ENCODE assay signal across 8 cellular contexts in the genomic region with DNA sequence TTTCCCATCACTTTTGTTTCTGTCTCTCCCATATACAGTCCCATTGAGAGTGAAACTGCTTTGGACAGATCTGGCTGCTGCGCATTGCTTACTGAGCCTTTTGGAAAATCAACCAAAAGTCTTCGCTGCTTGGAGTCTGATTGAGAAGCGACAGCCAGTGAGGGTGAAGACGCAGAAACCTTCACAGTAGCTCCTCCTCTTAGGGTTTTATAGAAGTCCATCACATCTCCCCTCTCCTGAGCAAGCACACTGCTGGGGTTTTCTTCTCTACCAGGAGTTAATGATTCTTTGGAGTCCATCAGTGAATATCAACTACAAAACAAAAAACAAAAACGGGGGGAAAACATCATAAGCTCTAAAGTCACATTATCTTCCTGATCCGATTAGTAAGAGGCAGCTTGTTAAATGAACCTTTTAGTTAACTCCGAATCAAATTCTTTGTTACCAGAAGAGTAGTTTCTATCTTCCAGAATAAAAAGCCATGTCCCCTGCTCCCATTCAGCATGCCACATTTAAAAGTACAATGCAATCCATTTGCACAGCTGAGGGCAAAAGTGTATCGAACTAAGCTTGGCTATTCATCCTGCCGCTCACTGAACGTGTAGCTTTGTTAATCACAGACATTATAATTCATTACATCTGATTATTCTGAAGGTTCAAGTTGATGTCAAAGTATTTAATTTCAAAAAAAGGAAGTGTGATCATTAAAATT. TPM values are rescaled to one million over a fixed set of nuclear protein-coding genes. Genes with fewer than 3 reads are reported as not detected.
DNase-seq lines count a peak whose midpoint lies in the region; ATAC-seq and TF ChIP-seq lines count a peak whose summit lies in the region.

No MANE protein-coding gene starts in this region.

- H3K9me3 Mint-ChIP-seq in activated CD4-positive, alpha-beta T cell treated with anti-CD3 and anti-CD28 coated beads, Interleukin-2, amount 10 ng/mL, durations not matched to agents 24 days and 14 days = no peaks in the 10 kb centered on the region
- H3K9me3 Mint-ChIP-seq in activated B cell treated with CpG ODN at 0.5 μM for 24 hours (no peaks in the 10 kb centered on the region), immature natural killer cell (no peaks in the 10 kb centered on the region)

- CTCF ChIA-PET in activated B cell treated with CpG ODN at 0.5 μM for 24 hours (lab: Charles Lee) = interaction anchor here (0.6 to 1.0 kb wide), 3 partner anchors 138 to 425 kb away, joined by 3 read pairs; no protein-coding TSS in a partner anchor

- H3K27me3 Mint-ChIP-seq in activated CD4-positive, alpha-beta T cell treated with anti-CD3 and anti-CD28 coated beads, Interleukin-2, amount 10 ng/mL, durations not matched to agents 24 days and 14 days = no peaks in the 10 kb centered on the region
- no peaks in the 10 kb centered on the region for H3K27me3 Mint-ChIP-seq in activated B cell treated with CpG ODN at 0.5 μM for 24 hours
- peaks cover 14 to 28% (median 20%) of the 10 kb centered on the region in 3 donors for H3K27me3 Mint-ChIP-seq in immature natural killer cell (ENCODE audit: low read depth in 3 of 3)

- ATAC-seq in activated B cell treated with CpG ODN at 0.5 μM for 24 hours (ENCODE audit: low read depth) = no peak
- ATAC-seq in HG02970 (IDR thresholded peaks at IDR 0.05; ENCODE audit: low FRiP score, unreplicated experiment) = no peak
- ATAC-seq in HG03159 (IDR thresholded peaks at IDR 0.05; ENCODE audit: unreplicated experiment) = no peak

- H3K4me3 ChIP-seq in subcutaneous abdominal adipose tissue (ENCODE audit: low read depth in 1 of 5, low read length in 5 of 5) = peak overlapping the region; percentile 90 to 95 (median 93)

- H3K4me3 Mint-ChIP-seq in activated CD4-positive, alpha-beta T cell treated with anti-CD3 and anti-CD28 coated beads, Interleukin-2, amount 10 ng/mL, durations not matched to agents 24 days and 14 days = peak overlapping the region; percentile 93
- H3K4me3 Mint-ChIP-seq in activated B cell treated with CpG ODN at 0.5 μM for 24 hours (peak overlapping the region; percentile 90), immature natural killer cell (peak overlapping the region; percentile 91 to 95 (median 93))

- no peaks in the 10 kb centered on the region for H3K27me3 ChIP-seq in subcutaneous abdominal adipose tissue (ENCODE audit: control insufficient read depth in 5 of 5, insufficient read depth in 4 of 5, low read length in 5 of 5)

- H3K36me3 ChIP-seq in subcutaneous abdominal adipose tissue (ENCODE audit: control insufficient read depth in 5 of 5, insufficient read depth in 5 of 5, low read length in 5 of 5) = peaks cover 0 to 10% (median 0%) of the 10 kb centered on the region in 5 donors

- H3K9ac ChIP-seq in subcutaneous abdominal adipose tissue (ENCODE audit: low read length in 5 of 5) = peak overlapping the region; percentile 87 to 96 (median 92)

- H3K36me3 Mint-ChIP-seq in activated CD4-positive, alpha-beta T cell treated with anti-CD3 and anti-CD28 coated beads, Interleukin-2, amount 10 ng/mL, durations not matched to agents 24 days and 14 days (ENCODE audit: low read depth) = peaks cover 36% of the 10 kb centered on the region
- H3K36me3 Mint-ChIP-seq in activated B cell treated with CpG ODN at 0.5 μM for 24 hours (ENCODE audit: low read depth) (peaks cover 44% of the 10 kb centered on the region), immature natural killer cell (peaks cover 15 to 24% (median 20%) of the 10 kb centered on the region in 3 donors)

- intact Hi-C loops in activated CD4-positive, alpha-beta T cell treated with anti-CD3 and anti-CD28 coated beads, Interleukin-2, amount 10 ng/mL, durations not matched to agents 24 days and 14 days (cut with micrococcal nuclease) = loop anchor here (5.0 kb wide), 4 partner anchors 88 to 772 kb away; a partner anchor contains a TSS
- intact Hi-C loops in activated B cell treated with CpG ODN at 0.5 μM for 24 hours (cut with micrococcal nuclease) = loop anchor here (1.0 to 5.0 kb wide), 3 partner anchors 308 to 478 kb away; no protein-coding TSS in a partner anchor

- H3K9me3 ChIP-seq in subcutaneous abdominal adipose tissue (ENCODE audit: control insufficient read depth in 5 of 5, low read length in 5 of 5) = no peaks in the 10 kb centered on the region

- H3K27ac ChIP-seq in subcutaneous abdominal adipose tissue (ENCODE audit: low read depth, low read length) = peak overlapping the region; percentile 100

- peaks cover 4 to 58% (median 40%) of the 10 kb centered on the region in 5 donors for H3K4me1 ChIP-seq in subcutaneous abdominal adipose tissue (ENCODE audit: control insufficient read depth in 5 of 5, insufficient read depth in 5 of 5, low read length in 5 of 5)

- peaks cover 54% of the 10 kb centered on the region for H3K4me1 Mint-ChIP-seq in activated CD4-positive, alpha-beta T cell treated with anti-CD3 and anti-CD28 coated beads, Interleukin-2, amount 10 ng/mL, durations not matched to agents 24 days and 14 days
- peaks cover 70% of the 10 kb centered on the region for H3K4me1 Mint-ChIP-seq in activated B cell treated with CpG ODN at 0.5 μM for 24 hours
- H3K4me1 Mint-ChIP-seq in immature natural killer cell = peaks cover 72 to 79% of the 10 kb centered on the region in 2 donors

- peak overlapping the region; percentile 31 for H3K27ac Mint-ChIP-seq in activated CD4-positive, alpha-beta T cell treated with anti-CD3 and anti-CD28 coated beads, Interleukin-2, amount 10 ng/mL, durations not matched to agents 24 days and 14 days
- H3K27ac Mint-ChIP-seq in activated B cell treated with CpG ODN at 0.5 μM for 24 hours (peak overlapping the region; percentile 61), immature natural killer cell (peak overlapping the region; percentile 4 to 97 (median 90))

- TF ChIP-seq CTCF in activated B cell treated with CpG ODN at 0.5 μM for 24 hours (IDR thresholded peaks at IDR 0.05) = no peak

- POLR2A ChIA-PET in activated B cell treated with CpG ODN at 0.5 μM for 24 hours (lab: Charles Lee) = interaction anchor here (0.7 to 1.7 kb wide), 3 partner anchors 33 to 398 kb away, joined by 4 to 5 read pairs (median 5); no protein-coding TSS in a partner anchor

- DNase-seq in activated CD4-positive, alpha-beta T cell treated with anti-CD3 and anti-CD28 coated beads, Interleukin-2, amount 10 ng/mL, durations not matched to agents 24 days and 14 days = no peak
- DNase-seq in activated CD4-positive, alpha-beta T cell treated with anti-CD3 and anti-CD28 coated beads, Interleukin-2, amount 50 U/mL, for 1 hour = no peak
- DNase-seq in activated B cell treated with CpG ODN at 0.5 μM for 24 hours (no peak), immature natural killer cell (no peak)
- DNase-seq in stimulated activated CD4-positive, alpha-beta T cell treated with anti-CD3 and anti-CD28 coated beads, Interleukin-2, amount 100 ng/mL, for 48 hours = no peak

RNA-seq across cellular contexts. Expression of a gene that starts 2.8 kb away (rescaled TPM):
- 62.2 and 64.7 TPM in 2 replicates for total RNA-seq in activated CD4-positive, alpha-beta T cell treated with anti-CD3 and anti-CD28 coated beads, Interleukin-2, amount 10 ng/mL, durations not matched to agents 24 days and 14 days
- 105 and 110 TPM in 2 replicates for total RNA-seq in activated B cell treated with CpG ODN at 0.5 μM for 24 hours
- polyA plus RNA-seq in immature natural killer cell = 100 to 1,000 TPM in 1 of 3 donors, 10 to 100 TPM in 2; 87.3 to 142 (median 92.6) TPM

Comparison
In these comparisons a context has a peak if more than half of its experiments do, and no peak if none do; other contexts are left out.
1. H3K27ac Mint-ChIP-seq: peak in every context shown above with its lines; median percentile 90 in immature natural killer cell; 61 in activated B cell treated with CpG ODN at 0.5 μM for 24 hours; 31 in activated CD4-positive, alpha-beta T cell treated with anti-CD3 and anti-CD28 coated beads, Interleukin-2, amount 10 ng/mL, durations not matched to agents 24 days and 14 days.